Comparison of ENCODE assay signal across 13 cellular contexts in the genomic region with DNA sequence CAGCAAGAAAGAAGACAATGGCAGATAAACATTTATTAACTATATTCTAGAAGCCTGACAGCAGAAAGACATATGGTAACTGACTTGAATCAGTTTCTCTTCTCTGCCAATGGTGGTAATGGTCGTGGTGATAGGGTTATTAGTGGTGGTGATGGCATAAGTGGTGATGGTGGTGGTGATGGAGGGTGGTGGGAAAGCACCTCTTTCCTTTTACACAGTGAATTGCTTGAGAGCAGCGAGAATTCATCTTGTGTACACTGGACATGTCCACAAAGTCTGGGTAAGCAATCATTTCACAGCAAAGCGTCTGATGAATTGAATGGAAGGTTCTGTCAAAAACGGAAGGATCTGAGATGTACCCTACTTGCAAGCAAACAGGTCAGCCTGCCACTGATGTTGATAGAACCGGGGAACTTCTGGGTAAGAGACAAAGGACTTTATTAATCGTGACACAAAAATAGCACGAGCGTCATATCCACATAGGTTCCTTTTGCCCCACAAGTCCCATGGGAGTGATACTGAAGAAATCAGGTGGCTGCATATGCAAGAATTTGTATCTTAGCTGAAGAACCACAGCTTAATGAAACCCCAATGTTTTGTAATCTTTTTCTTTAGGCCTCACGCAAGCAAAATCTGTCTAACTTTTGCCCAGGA. TPM values are rescaled to one million over a fixed set of nuclear protein-coding genes. Genes with fewer than 3 reads are reported as not detected.
DNase-seq lines count a peak whose midpoint lies in the region; ATAC-seq and TF ChIP-seq lines count a peak whose summit lies in the region.
"Had no signal": no experiment of that assay in that cellular context is flagged by ENCODE, and none has a peak within 500 bp of the region (broad histone marks: within the 10 kb centered on the region; RNA-seq: fewer than 3 reads in every experiment).

No MANE protein-coding gene starts in this region.

- H3K4me1 ChIP-seq in BLaER1 treated with 17β-estradiol and CSF1 and Interleukin-3, amounts not matched to agents 10 nM and 100 nM: peaks cover 7 to 16% (median 13%) of the 10 kb centered on the region in 10 experiments; a peak in 19 of 20 replicates
- no peaks in the 10 kb centered on the region for H3K4me1 ChIP-seq in esophagus muscularis mucosa
- H3K4me1 ChIP-seq: right atrium auricular region had no signal

- DNase-seq in activated naive CD4-positive, alpha-beta T cell (lab: John Stamatoyannopoulos, UW): no peak
- DNase-seq in activated gamma-delta T cell (lab: John Stamatoyannopoulos, UW): no peak
- DNase-seq in esophagus muscularis mucosa (ENCODE audit: extremely low spot score): no peak
- DNase-seq in HuH-7.5 (ENCODE audit: low spot score): no peak
- DNase-seq: IMR-90, mucosa of descending colon, NCI-H2227 treated with DMSO at 0.1 percent for 48 hours, trophoblast cell had no signal

- no peak overlapping the region for H3K4me3 ChIP-seq in BLaER1 treated with 17β-estradiol and CSF1 and Interleukin-3, amounts not matched to agents 10 nM and 100 nM
- no peak overlapping the region for H3K4me3 ChIP-seq in esophagus muscularis mucosa
- H3K4me3 ChIP-seq: mucosa of descending colon, right atrium auricular region had no signal

- no peaks in the 10 kb centered on the region for H3K36me3 ChIP-seq in BLaER1 treated with 17β-estradiol and CSF1 and Interleukin-3, amounts not matched to agents 10 nM and 100 nM
- no peaks in the 10 kb centered on the region for H3K36me3 ChIP-seq in esophagus muscularis mucosa
- H3K36me3 ChIP-seq: right atrium auricular region had no signal

- no peaks in the 10 kb centered on the region for H4K20me1 ChIP-seq in BLaER1 treated with 17β-estradiol and CSF1 and Interleukin-3, amounts not matched to agents 10 nM and 100 nM

- WGBS in esophagus muscularis mucosa: 89% methylated on average over 9 of the region's 9 CpGs

- intact Hi-C loops in esophagus muscularis mucosa (cut with DNase I): no loop called here

- ATAC-seq in GM19351 (IDR thresholded peaks at IDR 0.05; ENCODE audit: unreplicated experiment) (peak; percentile 78), HG02642 (IDR thresholded peaks at IDR 0.05; ENCODE audit: poor library complexity, unreplicated experiment) (peak; percentile 86), HG03442 (IDR thresholded peaks at IDR 0.05; ENCODE audit: unreplicated experiment) (peak; percentile 87)
- ATAC-seq: mucosa of descending colon had no signal

- no peak for TF ChIP-seq EP300 in esophagus muscularis mucosa (IDR thresholded peaks at IDR 0.05)

- peak overlapping the region in 3 of 11 experiments; percentile 34 to 47 (median 41); a peak in 6 of 22 replicates for H3K9ac ChIP-seq in BLaER1 treated with 17β-estradiol and CSF1 and Interleukin-3, amounts not matched to agents 10 nM and 100 nM

- peak overlapping the region in 10 of 11 experiments; percentile 9 to 72 (median 55); a peak in 18 of 22 replicates for H3K4me2 ChIP-seq in BLaER1 treated with 17β-estradiol and CSF1 and Interleukin-3, amounts not matched to agents 10 nM and 100 nM

- TF ChIP-seq POLR2A in esophagus muscularis mucosa (IDR thresholded peaks at IDR 0.05; ENCODE audit: low read depth): no peak

- no peaks in the 10 kb centered on the region for H3K27me3 ChIP-seq in BLaER1 treated with 17β-estradiol and CSF1 and Interleukin-3, amounts not matched to agents 10 nM and 100 nM
- no peaks in the 10 kb centered on the region for H3K27me3 ChIP-seq in esophagus muscularis mucosa
- H3K27me3 ChIP-seq: right atrium auricular region had no signal

- peak overlapping the region in 6 of 11 experiments; percentile 41 to 84 (median 68); a peak in 12 of 22 replicates for H3K27ac ChIP-seq in BLaER1 treated with 17β-estradiol and CSF1 and Interleukin-3, amounts not matched to agents 10 nM and 100 nM
- no peak overlapping the region for H3K27ac ChIP-seq in esophagus muscularis mucosa (replicated peaks in 1 of 4)
- H3K27ac ChIP-seq: right atrium auricular region had no signal

- no peak for TF ChIP-seq CTCF in esophagus muscularis mucosa (IDR thresholded peaks at IDR 0.05)

- peaks cover 0 to 9% (median 5%) of the 10 kb centered on the region in 11 experiments; a peak in 5 of 22 replicates for H3K9me3 ChIP-seq in BLaER1 treated with 17β-estradiol and CSF1 and Interleukin-3, amounts not matched to agents 10 nM and 100 nM (replicated peaks in 1 of 11)
- no peaks in the 10 kb centered on the region for H3K9me3 ChIP-seq in esophagus muscularis mucosa
- H3K9me3 ChIP-seq: mucosa of descending colon, right atrium auricular region had no signal

RNA-seq across cellular contexts. Expression of a gene that starts 23.5 kb away (rescaled TPM):
- total RNA-seq in esophagus muscularis mucosa: 10 to 100 TPM; 54.0 to 83.1 (median 63.6) TPM

Comparison
In these comparisons a context has a peak if more than half of its experiments do, and no peak if none do; other contexts are left out.
1. H3K27ac ChIP-seq: peak in BLaER1 treated with 17β-estradiol and CSF1 and Interleukin-3, amounts not matched to agents 10 nM and 100 nM (6 of 11); none in esophagus muscularis mucosa (0 of 4).
2. Peak in every context shown above with its lines, with median percentiles within 50 percentile points of each other: ATAC-seq.